8 cellular contexts compared by ENCODE assay signal in genomic region chr22:19715286-19715939, GRCh38. TPM values are rescaled to one million over a fixed set of nuclear protein-coding genes. Genes with fewer than 3 reads are reported as not detected.
DNase-seq lines count a peak whose midpoint lies in the region; ATAC-seq and TF ChIP-seq lines count a peak whose summit lies in the region.
"Had no signal": no experiment of that assay in that cellular context is flagged by ENCODE, and none has a peak within 500 bp of the region (broad histone marks: within the 10 kb centered on the region; RNA-seq: fewer than 3 reads in every experiment).

No MANE protein-coding gene starts in this region.

- H3K27me3 ChIP-seq in HUES6 (ENCODE audit: control insufficient read depth, insufficient read depth, low read length): peaks cover 70% of the 10 kb centered on the region
- H3K27me3 ChIP-seq in ascending aorta: no peaks in the 10 kb centered on the region
- H3K27me3 ChIP-seq in iPS-20b (ENCODE audit: insufficient read depth, low read length): peaks cover 88% of the 10 kb centered on the region

- H3K9ac ChIP-seq in HUES6 (ENCODE audit: low read length): no peak overlapping the region
- H3K9ac ChIP-seq in iPS-20b (ENCODE audit: low read depth, low read length): no peak overlapping the region

- no peak for TF ChIP-seq CTCF in ascending aorta (IDR thresholded peaks at IDR 0.05)

- intact Hi-C loops in ascending aorta (cut with DNase I): loop anchor here (5.0 to 10.0 kb wide), 6 partner anchors 81 to 571 kb away; partner anchors contain the start of genes CLTCL1, ESS2, HIRA and MRPL40

- no peaks in the 10 kb centered on the region for H3K9me3 Mint-ChIP-seq in stimulated activated naive B cell treated with anti-CD40 and anti-IgM and Interleukin-4, amounts not matched to agents 10 μg/mL and 1 μg/mL and 100 μg/mL, for 72 hours

- peaks cover 10 to 19% of the 10 kb centered on the region in 2 donors for H3K4me1 Mint-ChIP-seq in stimulated activated naive B cell treated with anti-CD40 and anti-IgM and Interleukin-4, amounts not matched to agents 10 μg/mL and 1 μg/mL and 100 μg/mL, for 72 hours

- H3K36me3 ChIP-seq in HUES6 (ENCODE audit: control insufficient read depth, insufficient read depth, low read length) (peaks cover 6% of the 10 kb centered on the region; the same call in 1 of the 2 replicates), ascending aorta (no peaks in the 10 kb centered on the region), iPS-20b (ENCODE audit: insufficient read depth, low read depth, low read length) (no peaks in the 10 kb centered on the region)

- H3K4me1 ChIP-seq in HUES6 (ENCODE audit: control insufficient read depth, insufficient read depth, low read length) (peaks cover 18% of the 10 kb centered on the region), ascending aorta (peaks cover 13 to 31% of the 10 kb centered on the region in 2 donors), iPS-20b (ENCODE audit: insufficient read depth, low read length) (no peaks in the 10 kb centered on the region)

- peak overlapping the region; percentile 50 to 73 for H3K4me3 Mint-ChIP-seq in stimulated activated naive B cell treated with anti-CD40 and anti-IgM and Interleukin-4, amounts not matched to agents 10 μg/mL and 1 μg/mL and 100 μg/mL, for 72 hours

- DNase-seq in ascending aorta (ENCODE audit: low spot score in 2 of 2) (no peak), NCI-H510A (lab: John Stamatoyannopoulos, UW) (no peak), NCI-H82 (lab: John Stamatoyannopoulos, UW) (no peak), iPS-NIHi7 (ENCODE audit: extremely low spot score) (no peak)
- no peak for DNase-seq in stimulated activated naive B cell treated with anti-CD40 and anti-IgM and Interleukin-4, amounts not matched to agents 10 μg/mL and 1 μg/mL and 100 μg/mL, for 72 hours
- DNase-seq: activated CD8-positive, alpha-beta memory T cell treated with anti-CD3 and anti-CD28 coated beads, Interleukin-2, amount 50 U/mL, for 48 hours had no signal

- no peak overlapping the region for H3K27ac Mint-ChIP-seq in stimulated activated naive B cell treated with anti-CD40 and anti-IgM and Interleukin-4, amounts not matched to agents 10 μg/mL and 1 μg/mL and 100 μg/mL, for 72 hours

- peak; percentile 42 to 52 for ATAC-seq in stimulated activated naive B cell treated with anti-CD40 and anti-IgM and Interleukin-4, amounts not matched to agents 10 μg/mL and 1 μg/mL and 100 μg/mL, for 72 hours (replicated peaks)

- H3K4me3 ChIP-seq in HUES6 (ENCODE audit: low read depth, low read length) (peak overlapping the region; percentile 59; the same call in 1 of the 2 replicates), ascending aorta (peak overlapping the region; percentile 70 to 90), iPS-20b (ENCODE audit: low read length) (peak overlapping the region; percentile 40; the same call in 1 of the 2 replicates)

- H3K27ac ChIP-seq in HUES6 (ENCODE audit: low read depth, low read length): no peak overlapping the region
- H3K27ac ChIP-seq in ascending aorta: no peak overlapping the region
- no peak overlapping the region for H3K27ac ChIP-seq in iPS-20b (ENCODE audit: low read length)

- peaks cover 43 to 61% of the 10 kb centered on the region in 2 donors for H3K27me3 Mint-ChIP-seq in stimulated activated naive B cell treated with anti-CD40 and anti-IgM and Interleukin-4, amounts not matched to agents 10 μg/mL and 1 μg/mL and 100 μg/mL, for 72 hours

- H3K9me3 ChIP-seq in HUES6 (ENCODE audit: control insufficient read depth, insufficient read depth, low read depth, low read length) (no peaks in the 10 kb centered on the region), ascending aorta (no peaks in the 10 kb centered on the region), iPS-20b (ENCODE audit: insufficient read depth, low read depth, low read length) (no peaks in the 10 kb centered on the region)

- H3K36me3 Mint-ChIP-seq in stimulated activated naive B cell treated with anti-CD40 and anti-IgM and Interleukin-4, amounts not matched to agents 10 μg/mL and 1 μg/mL and 100 μg/mL, for 72 hours: no peaks in the 10 kb centered on the region

RNA-seq across cellular contexts. Expression of gene SEPTIN5, which starts 1.1 kb away (rescaled TPM):
- total RNA-seq in ascending aorta: 105 TPM

RNA-seq across cellular contexts. Expression of gene GP1BB, which starts 7.9 kb away (rescaled TPM):
- total RNA-seq in ascending aorta: 50.2 TPM

RNA-seq across cellular contexts. Expression of gene TBX1, which starts 45.2 kb away (rescaled TPM):
- not detected for total RNA-seq in ascending aorta
